In genomic region chrX:39773923-39774803, GRCh38 we compare ENCODE assay signal across 10 cellular contexts.
DNase-seq lines count a peak whose midpoint lies in the region; ATAC-seq and TF ChIP-seq lines count a peak whose summit lies in the region.
"Had no signal": no experiment of that assay in that cellular context is flagged by ENCODE, and none has a peak within 500 bp of the region (broad histone marks: within the 10 kb centered on the region; RNA-seq: fewer than 3 reads in every experiment).

No MANE protein-coding gene starts in this region.

- H3K9ac ChIP-seq in duodenal mucosa (ENCODE audit: low read depth in 1 of 2, low read length in 2 of 2): no peak overlapping the region

- no peaks in the 10 kb centered on the region for H3K36me3 ChIP-seq in duodenal mucosa (ENCODE audit: control insufficient read depth in 1 of 2, insufficient read depth in 2 of 2, low read length in 2 of 2)
- no peaks in the 10 kb centered on the region for H3K36me3 ChIP-seq in uterus

- H3K4me1 ChIP-seq in duodenal mucosa (ENCODE audit: control insufficient read depth in 1 of 2, insufficient read depth in 2 of 2, low read length in 2 of 2) (peaks cover 7 to 18% of the 10 kb centered on the region in 2 donors), uterus (no peaks in the 10 kb centered on the region)

- peaks cover 58% of the 10 kb centered on the region for H3K4me1 Mint-ChIP-seq in activated CD4-positive, alpha-beta T cell treated with anti-CD3 and anti-CD28 coated beads for 36 hours
- H3K4me1 Mint-ChIP-seq in WTC11: peaks cover 60% of the 10 kb centered on the region

- no peaks in the 10 kb centered on the region for H3K9me3 ChIP-seq in duodenal mucosa (ENCODE audit: control insufficient read depth in 1 of 2, low read length in 2 of 2)
- no peaks in the 10 kb centered on the region for H3K9me3 ChIP-seq in uterus

- CTCF ChIA-PET in activated CD4-positive, alpha-beta T cell treated with anti-CD3 and anti-CD28 coated beads for 36 hours (lab: Charles Lee): interaction anchor here (0.8 kb wide), 1 partner anchor 37 kb away, joined by 3 read pairs; no protein-coding TSS in a partner anchor
- CTCF ChIA-PET in WTC11 (lab: Charles Lee): no interaction called here

- TF ChIP-seq CTCF in WTC11 (IDR thresholded peaks at IDR 0.05): no peak
- no peak for TF ChIP-seq CTCF in uterus (IDR thresholded peaks at IDR 0.05)

- H3K27me3 Mint-ChIP-seq in activated CD4-positive, alpha-beta T cell treated with anti-CD3 and anti-CD28 coated beads for 36 hours: no peaks in the 10 kb centered on the region
- no peaks in the 10 kb centered on the region; the same call in 1 of the 2 replicates for H3K27me3 Mint-ChIP-seq in WTC11 (ENCODE audit: low read depth)

- peaks cover 6% of the 10 kb centered on the region for H3K36me3 Mint-ChIP-seq in activated CD4-positive, alpha-beta T cell treated with anti-CD3 and anti-CD28 coated beads for 36 hours (ENCODE audit: low read depth)
- no peaks in the 10 kb centered on the region for H3K36me3 Mint-ChIP-seq in WTC11

- peak; percentile 55 for ATAC-seq in activated CD4-positive, alpha-beta T cell treated with anti-CD3 and anti-CD28 coated beads for 36 hours
- no peak for ATAC-seq in WTC11
- ATAC-seq in HG02870 (IDR thresholded peaks at IDR 0.05; ENCODE audit: unreplicated experiment): no peak
- ATAC-seq: left lobe of liver had no signal

- no peaks in the 10 kb centered on the region for H3K27me3 ChIP-seq in duodenal mucosa (ENCODE audit: control insufficient read depth in 1 of 2, insufficient read depth in 2 of 2, low read length in 2 of 2)
- H3K27me3 ChIP-seq in uterus: no peaks in the 10 kb centered on the region

- no peak for TF ChIP-seq POLR2A in uterus (IDR thresholded peaks at IDR 0.05)

- H3K4me3 ChIP-seq in duodenal mucosa (ENCODE audit: low read depth in 1 of 2, low read length in 2 of 2): peak overlapping the region; percentile 33 to 45
- H3K4me3 ChIP-seq in uterus: no peak overlapping the region

- DNase-seq in activated CD4-positive, alpha-beta T cell treated with anti-CD3 and anti-CD28 coated beads for 36 hours: peak; percentile 58
- DNase-seq in activated CD4-positive, alpha-beta T cell treated with anti-CD3 and anti-CD28 coated beads for 1 hour: no peak
- DNase-seq in WTC11 (ENCODE audit: low spot score) (no peak), uterus (no peak), NCI-H1694 (lab: John Stamatoyannopoulos, UW) (no peak)
- peak; percentile 29 for DNase-seq in stimulated activated CD8-positive, alpha-beta memory T cell treated with anti-CD3 and anti-CD28 coated beads, Interleukin-4, amount 100 ng/mL, for 48 hours
- DNase-seq: Right ventricle myocardium superior had no signal

- H3K27ac ChIP-seq in duodenal mucosa (ENCODE audit: low read depth, low read length) (no peak overlapping the region), uterus (no peak overlapping the region)

- intact Hi-C loops in activated CD4-positive, alpha-beta T cell treated with anti-CD3 and anti-CD28 coated beads for 36 hours (cut with DNase I, micrococcal nuclease): loop anchor here (1.0 to 10.0 kb wide), 15 partner anchors 13 to 972 kb away; partner anchors contain the start of genes MED14 (in 1 of the 2) and MID1IP1 (in 1 of the 2)
- intact Hi-C loops in uterus (cut with DNase I; ENCODE audit: low total_unique reads): no loop called here

- peak overlapping the region; percentile 98 for H3K27ac Mint-ChIP-seq in activated CD4-positive, alpha-beta T cell treated with anti-CD3 and anti-CD28 coated beads for 36 hours
- peak overlapping the region; percentile 92 for H3K27ac Mint-ChIP-seq in WTC11

- H3K4me3 Mint-ChIP-seq in activated CD4-positive, alpha-beta T cell treated with anti-CD3 and anti-CD28 coated beads for 36 hours: peak overlapping the region; percentile 64
- H3K4me3 Mint-ChIP-seq in WTC11: peak overlapping the region; percentile 32

- POLR2A ChIA-PET in activated CD4-positive, alpha-beta T cell treated with anti-CD3 and anti-CD28 coated beads for 36 hours (lab: Charles Lee): interaction anchor here (0.5 to 0.9 kb wide), 3 partner anchors 86 to 797 kb away, joined by 3 to 5 read pairs (median 4); no protein-coding TSS in a partner anchor
- POLR2A ChIA-PET in WTC11 (lab: Charles Lee): interaction anchor here (0.6 kb wide), 1 partner anchor 97 kb away, joined by 3 read pairs; no protein-coding TSS in a partner anchor

- H3K9me3 Mint-ChIP-seq in activated CD4-positive, alpha-beta T cell treated with anti-CD3 and anti-CD28 coated beads for 36 hours (ENCODE audit: low read depth): no peaks in the 10 kb centered on the region
- no peaks in the 10 kb centered on the region for H3K9me3 Mint-ChIP-seq in WTC11

TF ChIP-seq in WTC11, 78 proteins besides CTCF, POLR2A, EP300 and RAD21 (continues in another document):
- TF ChIP-seq ZBTB21 (CRISPR knock-in tag; IDR thresholded peaks at IDR 0.05; ENCODE audit: borderline replicate concordance) (no peak), GRHL2 (CRISPR knock-in tag; IDR thresholded peaks at IDR 0.05; ENCODE audit: insufficient replicate concordance, severe bottlenecking) (no peak), TCF7 (CRISPR knock-in tag; IDR thresholded peaks at IDR 0.05; ENCODE audit: low read depth) (no peak), MLX (CRISPR knock-in tag; IDR thresholded peaks at IDR 0.05) (no peak), IRF1 (CRISPR knock-in tag; IDR thresholded peaks at IDR 0.05) (no peak), ZNF263 (CRISPR knock-in tag; IDR thresholded peaks at IDR 0.05; ENCODE audit: low read depth) (no peak), ZNF396 (CRISPR knock-in tag; IDR thresholded peaks at IDR 0.05; ENCODE audit: borderline replicate concordance) (no peak), IRF2 (CRISPR knock-in tag; IDR thresholded peaks at IDR 0.05; ENCODE audit: borderline replicate concordance, low read depth) (no peak), MXD4 (CRISPR knock-in tag; IDR thresholded peaks at IDR 0.05; ENCODE audit: borderline replicate concordance) (no peak), AFF4 (CRISPR knock-in tag; IDR thresholded peaks at IDR 0.05; ENCODE audit: borderline replicate concordance) (no peak), ZNF671 (CRISPR knock-in tag; IDR thresholded peaks at IDR 0.05) (no peak), NR3C1 (CRISPR knock-in tag; conservative IDR thresholded peaks at IDR 0.05; ENCODE audit: low read depth) (no peak), ERG (CRISPR knock-in tag; IDR thresholded peaks at IDR 0.05) (no peak)

Comparison
In these comparisons a context has a peak if more than half of its experiments do, and no peak if none do; other contexts are left out.
1. DNase-seq: peak in activated CD4-positive, alpha-beta T cell treated with anti-CD3 and anti-CD28 coated beads for 36 hours (single experiment) and stimulated activated CD8-positive, alpha-beta memory T cell treated with anti-CD3 and anti-CD28 coated beads, Interleukin-4, amount 100 ng/mL, for 48 hours (single experiment); none in activated CD4-positive, alpha-beta T cell treated with anti-CD3 and anti-CD28 coated beads for 1 hour (single experiment), WTC11 (single experiment), uterus (0 of 2) and NCI-H1694 (single experiment).
2. H3K4me3 ChIP-seq: peak in duodenal mucosa (2 of 2); none in uterus (0 of 2).